8 cellular contexts compared by ENCODE assay signal in genomic region chrX:72309297-72310071, GRCh38. TPM values are rescaled to one million over a fixed set of nuclear protein-coding genes. Genes with fewer than 3 reads are reported as not detected.
DNase-seq lines count a peak whose midpoint lies in the region; ATAC-seq, FAIRE-seq and TF ChIP-seq lines count a peak whose summit lies in the region.

No MANE protein-coding gene starts in this region.

- H3K4me1 Mint-ChIP-seq in T-helper 17 cell, result peaks cover 14% of the 10 kb centered on the region

- 26 to 36% (median 27%) methylated on average over 15 of the region's 15 CpGs for WGBS in heart left ventricle, 4 donors
- WGBS in psoas muscle, 3 donors, result 31 to 34% (median 32%) methylated on average over 14 to 15 of the region's 15 CpGs

- H3K4me1 ChIP-seq in heart left ventricle (peaks cover 0 to 35% (median 2%) of the 10 kb centered on the region in 12 donors), psoas muscle (peaks cover 12% of the 10 kb centered on the region)

- H3K4me3 Mint-ChIP-seq in T-helper 17 cell, result peak overlapping the region; percentile 45

- no peak for TF ChIP-seq CTCF in heart left ventricle (IDR thresholded peaks at IDR 0.05)
- no peak for TF ChIP-seq CTCF in psoas muscle (IDR thresholded peaks at IDR 0.05)

- H3K27me3 ChIP-seq in heart left ventricle (peaks cover 0 to 89% (median 0%) of the 10 kb centered on the region in 9 donors), psoas muscle (ENCODE audit: insufficient read depth in 3 of 3, low read length in 2 of 3) (peaks cover 0 to 67% (median 6%) of the 10 kb centered on the region in 3 donors)

- intact Hi-C loops in heart left ventricle (cut with DNase I) (loop anchor here in 6 of 10 donors (10.0 kb wide), 2 partner anchors 225 to 235 kb away; no protein-coding TSS in a partner anchor), psoas muscle (cut with DNase I) (loop anchor here (5.0 to 10.0 kb wide), 2 partner anchors 228 to 235 kb away; no protein-coding TSS in a partner anchor)

- no peak overlapping the region for H3K27ac Mint-ChIP-seq in T-helper 17 cell

- H3K4me3 ChIP-seq in heart left ventricle, result peak overlapping the region in 10 of 12 donors; percentile 25 to 53 (median 41)
- H3K4me3 ChIP-seq in psoas muscle, result peak overlapping the region; percentile 28

- H3K36me3 ChIP-seq in heart left ventricle (no peaks in the 10 kb centered on the region), psoas muscle (ENCODE audit: insufficient read depth in 1 of 2, low read depth in 1 of 2) (no peaks in the 10 kb centered on the region)

- no peak for DNase-seq in GM18507 (ENCODE audit: extremely low spot score, insufficient read length, low read depth)
- DNase-seq in T-helper 17 cell, result no peak
- no peak for DNase-seq in heart left ventricle
- no peak for DNase-seq in psoas muscle
- DNase-seq in activated gamma-delta T cell (lab: John Stamatoyannopoulos, UW), result no peak
- no peak for DNase-seq in HTR-8/SVneo (ENCODE audit: insufficient read length, low spot score)

- H3K27ac ChIP-seq in heart left ventricle, result no peak overlapping the region
- no peak overlapping the region for H3K27ac ChIP-seq in psoas muscle

- no peaks in the 10 kb centered on the region for H3K9me3 ChIP-seq in T-helper 17 cell (ENCODE audit: control insufficient read depth, low read length, poor library complexity, severe bottlenecking)
- no peaks in the 10 kb centered on the region for H3K9me3 ChIP-seq in heart left ventricle
- no peaks in the 10 kb centered on the region for H3K9me3 ChIP-seq in psoas muscle

- H3K27me3 Mint-ChIP-seq in T-helper 17 cell, result peaks cover 29% of the 10 kb centered on the region

- TF ChIP-seq POLR2A in heart left ventricle (IDR thresholded peaks at IDR 0.05), result no peak

- peak; percentile 18 for FAIRE-seq in GM18507 (lab: Jason Lieb, UNC)
- FAIRE-seq in HTR-8/SVneo (lab: Jason Lieb, UNC), result no peak

- ATAC-seq in T-helper 17 cell, result no peak
- ATAC-seq in heart left ventricle, result no peak
- ATAC-seq in psoas muscle, result no peak
- no peak for ATAC-seq in GM19328 (IDR thresholded peaks at IDR 0.05; ENCODE audit: unreplicated experiment)
- ATAC-seq in HG03354 (IDR thresholded peaks at IDR 0.05; ENCODE audit: poor library complexity, severe bottlenecking, unreplicated experiment), result no peak

- no peaks in the 10 kb centered on the region for H3K36me3 Mint-ChIP-seq in T-helper 17 cell (ENCODE audit: low read depth)

RNA-seq across cellular contexts. Expression of gene CITED1, which starts 3.8 kb away (rescaled TPM):
- 1 to 10 TPM in 1 of 2 donors, not detected in 1; 1.5 TPM for total RNA-seq in T-helper 17 cell
- under 1 TPM in 2 of 9 donors, not detected in 7; 0.45 to 0.73 TPM for total RNA-seq in heart left ventricle
- under 1 TPM in 1 of 2 donors, not detected in 1; 0.90 TPM for polyA plus RNA-seq in heart left ventricle
- total RNA-seq in psoas muscle, result 1 to 10 TPM in 1 of 4 donors, not detected in 3; 2.3 TPM
- under 1 TPM; 0.19 to 0.96 (median 0.59) TPM for polyA plus RNA-seq in psoas muscle

RNA-seq across cellular contexts. Expression of gene RPS4X, which starts 32.4 kb away (rescaled TPM):
- total RNA-seq in T-helper 17 cell (1,000 to 10,000 TPM; 1,445 to 1,548 TPM), heart left ventricle (100 to 1,000 TPM; 328 to 689 (median 423) TPM), psoas muscle (100 to 1,000 TPM; 481 to 670 (median 523) TPM)
- polyA plus RNA-seq in heart left ventricle (100 to 1,000 TPM; 423 to 998 TPM), psoas muscle (100 to 1,000 TPM; 587 to 950 (median 770) TPM)
